ENCODE assay signal across 28 cellular contexts in the genomic region with DNA sequence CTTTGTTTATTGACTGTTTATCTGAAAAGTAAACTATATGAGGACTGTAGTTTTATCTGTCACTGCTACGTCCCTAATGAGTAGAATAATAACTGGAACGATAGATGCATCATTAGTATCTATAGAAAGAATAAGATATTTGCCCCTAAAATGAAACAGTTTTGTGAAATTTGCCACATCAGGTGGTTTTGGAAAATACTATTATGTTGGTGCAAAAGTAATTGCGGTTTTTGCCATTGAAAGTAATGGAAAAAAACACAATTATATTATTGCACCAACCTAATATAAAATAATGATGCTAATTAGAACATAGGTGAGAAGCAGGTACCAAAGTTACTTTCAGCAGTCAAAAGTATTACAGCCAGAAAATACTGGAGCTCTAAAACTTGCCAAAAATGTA.
"Had no signal": no experiment of that assay in that cellular context is flagged by ENCODE, and none has a peak within 500 bp of the region (broad histone marks: within the 10 kb centered on the region; RNA-seq: fewer than 3 reads in every experiment).

No MANE protein-coding gene starts in this region.

- H3K27me3 ChIP-seq: neural progenitor cell, ovary, spleen, suprapubic skin, testis, tibial artery, transverse colon, upper lobe of right lung, uterus had no signal

- DNase-seq: natural killer cell; occipital lobe; ovary; posterior cingulate gyrus; psoas muscle; right cardiac atrium; spleen; stimulated activated CD4-positive, alpha-beta T cell treated with anti-CD3 and anti-CD28 coated beads, Interleukin-12 subunit alpha, Interleukin-12 subunit beta, amount 100 ng/mL, for 4 hours; stimulated activated CD4-positive, alpha-beta T cell treated with anti-CD3 and anti-CD28 coated beads, Interleukin-1b, Interleukin-23, amount 100 ng/mL, for 48 hours; stimulated activated CD4-positive, alpha-beta T cell treated with anti-CD3 and anti-CD28 coated beads, Interleukin-4, amount 100 ng/mL, for 1 hour; stimulated activated CD4-positive, alpha-beta T cell treated with anti-CD3 and anti-CD28 coated beads, Interleukin-4, amount 100 ng/mL, for 4 hours; stimulated activated CD8-positive, alpha-beta memory T cell treated with anti-CD3 and anti-CD28 coated beads, Interleukin-4, amount 100 ng/mL, for 48 hours; stimulated activated naive CD4-positive, alpha-beta T cell; stimulated activated naive CD8-positive, alpha-beta T cell treated with anti-CD3 and anti-CD28 coated beads, Interleukin-15, amount 100 ng/mL, for 72 hours; stimulated activated naive CD8-positive, alpha-beta T cell treated with anti-CD3 and anti-CD28 coated beads, Interleukin-15, Interleukin-2, amounts not matched to agents 100 U/mL and 50 U/mL, for 24 hours; substantia nigra; testis; tibial artery; transverse colon; upper lobe of right lung; uterus had no signal

- H3K4me1 ChIP-seq: neural progenitor cell, parathyroid adenoma, psoas muscle, spleen, suprapubic skin, testis, tibial artery, transverse colon, upper lobe of right lung, uterus had no signal

- H3K4me2 ChIP-seq: neural progenitor cell, smooth muscle cell had no signal

- H3K36me3 ChIP-seq: neural progenitor cell, ovary, spleen, suprapubic skin, tibial artery, transverse colon, upper lobe of right lung, uterus had no signal

- ATAC-seq: natural killer cell; psoas muscle; right cardiac atrium; sciatic nerve; stimulated activated memory B cell treated with anti-CD40 and anti-IgM and Interleukin-4, amounts not matched to agents 10 μg/mL and 1 μg/mL and 100 μg/mL, for 72 hours; stimulated activated naive CD8-positive, alpha-beta T cell treated with anti-CD3 and anti-CD28 coated beads, Interleukin-15, amount 100 ng/mL, for 72 hours; stimulated activated naive CD8-positive, alpha-beta T cell treated with anti-CD3 and anti-CD28 coated beads, Interleukin-15, Interleukin-2, amounts not matched to agents 100 U/mL and 50 U/mL, for 24 hours; upper lobe of right lung had no signal

- H3K27ac ChIP-seq: neural progenitor cell, ovary, parathyroid adenoma, psoas muscle, skin epidermis, spleen, suprapubic skin, testis, tibial artery, transverse colon, upper lobe of right lung, uterus had no signal

- H3K4me3 ChIP-seq: neural progenitor cell, ovary, psoas muscle, skin epidermis, smooth muscle cell, spleen, suprapubic skin, testis, tibial artery, transverse colon, upper lobe of right lung, uterus had no signal

- H3K79me2 ChIP-seq: parathyroid adenoma had no signal

- H3K9ac ChIP-seq: neural progenitor cell, parathyroid adenoma had no signal

- H3K9me3 ChIP-seq: ovary, psoas muscle, suprapubic skin, testis, tibial artery, transverse colon, upper lobe of right lung, uterus had no signal

- H2AFZ ChIP-seq: neural progenitor cell, parathyroid adenoma had no signal
